ENCODE assay signal across 20 cellular contexts in the genomic region with DNA sequence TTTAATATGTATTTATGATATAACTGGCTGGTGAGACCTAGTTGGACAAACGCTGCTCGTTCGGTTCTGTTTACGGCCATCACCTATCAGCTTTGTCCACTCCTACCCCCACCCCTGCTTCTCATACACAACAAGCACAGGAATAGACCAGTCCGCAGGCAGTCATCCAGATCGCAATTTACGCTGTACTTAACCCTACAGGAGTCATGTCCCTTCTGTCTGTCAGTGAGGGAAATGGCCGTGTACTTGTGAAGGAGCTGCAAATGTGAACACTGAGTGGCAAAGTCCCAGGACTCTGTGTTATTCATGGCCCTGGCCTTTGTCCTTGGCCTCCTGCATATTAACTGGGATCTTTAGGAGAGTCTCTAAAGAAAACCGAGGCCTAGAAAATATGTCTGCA. TPM values are rescaled to one million over a fixed set of nuclear protein-coding genes. Genes with fewer than 3 reads are reported as not detected.
DNase-seq lines count a peak whose midpoint lies in the region; ATAC-seq lines count a peak whose summit lies in the region.
"Had no signal": no experiment of that assay in that cellular context is flagged by ENCODE, and none has a peak within 500 bp of the region (broad histone marks: within the 10 kb centered on the region; RNA-seq: fewer than 3 reads in every experiment).

No MANE protein-coding gene starts in this region.

- no peaks in the 10 kb centered on the region for H3K9me3 ChIP-seq in T-helper 17 cell (ENCODE audit: control insufficient read depth, low read length, poor library complexity, severe bottlenecking)
- H3K9me3 ChIP-seq in skeletal muscle tissue (ENCODE audit: control insufficient read depth in 3 of 3, low read length in 3 of 3) = no peaks in the 10 kb centered on the region
- H3K9me3 ChIP-seq: adrenal gland, breast epithelium, neutrophil had no signal

- H3K4me3 Mint-ChIP-seq in T-helper 17 cell = no peak overlapping the region
- H3K4me3 Mint-ChIP-seq: activated CD4-positive, alpha-beta T cell treated with anti-CD3 and anti-CD28 coated beads, Interleukin-2, amount 10 ng/mL, durations not matched to agents 24 days and 14 days; CD8-positive, alpha-beta memory T cell; HFFc6; stimulated activated memory B cell treated with anti-CD40 and anti-IgM and Interleukin-4, amounts not matched to agents 10 μg/mL and 1 μg/mL and 100 μg/mL, for 72 hours had no signal

- peak overlapping the region in 2 of 3 donors; percentile 34 to 52 for H3K9ac ChIP-seq in skeletal muscle tissue (ENCODE audit: low read depth in 1 of 3, low read length in 3 of 3)
- H3K9ac ChIP-seq: KMS-11 had no signal

- peak overlapping the region; percentile 36 for H3K27ac ChIP-seq in skeletal muscle tissue (ENCODE audit: low read depth, low read length)
- H3K27ac ChIP-seq: adrenal gland, breast epithelium, KMS-11, neutrophil had no signal

- peaks cover 0 to 5% (median 0%) of the 10 kb centered on the region in 3 donors for H3K36me3 ChIP-seq in skeletal muscle tissue (ENCODE audit: control insufficient read depth in 3 of 3, insufficient read depth in 3 of 3, low read length in 3 of 3)
- H3K36me3 ChIP-seq: adrenal gland, breast epithelium, neutrophil had no signal

- peaks cover 0 to 9% (median 0%) of the 10 kb centered on the region in 3 donors for H3K4me1 ChIP-seq in skeletal muscle tissue (ENCODE audit: control insufficient read depth in 3 of 3, insufficient read depth in 3 of 3, low read length in 3 of 3)
- H3K4me1 ChIP-seq: breast epithelium had no signal

- no peak for ATAC-seq in T-helper 17 cell
- ATAC-seq in GM18867 (IDR thresholded peaks at IDR 0.05; ENCODE audit: unreplicated experiment) = no peak
- ATAC-seq in HG02884 (IDR thresholded peaks at IDR 0.05; ENCODE audit: unreplicated experiment) = no peak
- ATAC-seq in HG03108 (IDR thresholded peaks at IDR 0.05; ENCODE audit: unreplicated experiment) = no peak
- ATAC-seq: stimulated activated memory B cell treated with anti-CD40 and anti-IgM and Interleukin-4, amounts not matched to agents 10 μg/mL and 1 μg/mL and 100 μg/mL, for 72 hours had no signal

- no peak overlapping the region for H3K4me3 ChIP-seq in skeletal muscle tissue (ENCODE audit: low read length in 3 of 3)
- H3K4me3 ChIP-seq: adrenal gland, breast epithelium had no signal

- DNase-seq in NCI-H146 treated with DMSO at 0.1 percent for 48 hours (lab: John Stamatoyannopoulos, UW; ENCODE audit: unreplicated experiment) = peak; percentile 66
- DNase-seq in T-helper 17 cell = no peak
- DNase-seq in kidney glomerular epithelial cell (lab: John Stamatoyannopoulos, UW) = peak; percentile 10
- DNase-seq: activated CD4-positive, alpha-beta T cell treated with anti-CD3 and anti-CD28 coated beads, Interleukin-2, amount 10 ng/mL, durations not matched to agents 24 days and 14 days; activated effector memory CD4-positive, alpha-beta T cell treated with anti-CD3 and anti-CD28 coated beads, Interleukin-2, amount 50 U/mL, for 16 hours; CD8-positive, alpha-beta memory T cell; DND-41; HFFc6; NCI-H2171; SW 1271 had no signal

- H3K27ac Mint-ChIP-seq in T-helper 17 cell = peak overlapping the region; percentile 11
- H3K27ac Mint-ChIP-seq: activated CD4-positive, alpha-beta T cell treated with anti-CD3 and anti-CD28 coated beads, Interleukin-2, amount 10 ng/mL, durations not matched to agents 24 days and 14 days; CD8-positive, alpha-beta memory T cell; HFFc6; stimulated activated memory B cell treated with anti-CD40 and anti-IgM and Interleukin-4, amounts not matched to agents 10 μg/mL and 1 μg/mL and 100 μg/mL, for 72 hours had no signal

- H3K27me3 ChIP-seq in skeletal muscle tissue (ENCODE audit: control insufficient read depth in 3 of 3, insufficient read depth in 3 of 3, low read length in 3 of 3) = no peaks in the 10 kb centered on the region
- H3K27me3 ChIP-seq: adrenal gland, breast epithelium had no signal

- H3K27me3 Mint-ChIP-seq in T-helper 17 cell = no peaks in the 10 kb centered on the region
- H3K27me3 Mint-ChIP-seq: CD8-positive, alpha-beta memory T cell; stimulated activated memory B cell treated with anti-CD40 and anti-IgM and Interleukin-4, amounts not matched to agents 10 μg/mL and 1 μg/mL and 100 μg/mL, for 72 hours had no signal

- H3K36me3 Mint-ChIP-seq in T-helper 17 cell (ENCODE audit: low read depth) = no peaks in the 10 kb centered on the region
- H3K36me3 Mint-ChIP-seq: stimulated activated memory B cell treated with anti-CD40 and anti-IgM and Interleukin-4, amounts not matched to agents 10 μg/mL and 1 μg/mL and 100 μg/mL, for 72 hours had no signal

- peaks cover 5% of the 10 kb centered on the region for H3K4me1 Mint-ChIP-seq in T-helper 17 cell

RNA-seq across cellular contexts. Expression of a gene that starts 7.3 kb away (rescaled TPM):
- total RNA-seq in T-helper 17 cell = 10 to 100 TPM; 18.2 to 18.7 TPM
- total RNA-seq in skeletal muscle tissue = 25.1 TPM

RNA-seq across cellular contexts. Expression of a gene that starts 27.2 kb away (rescaled TPM):
- total RNA-seq in T-helper 17 cell (under 1 TPM in 1 of 2 donors, not detected in 1; 0.32 TPM), skeletal muscle tissue (0.52 TPM)
- total RNA-seq: breast epithelium; CD8-positive, alpha-beta memory T cell; dermis microvascular lymphatic vessel endothelial cell had no signal

Comparison
In these comparisons a context has a peak if more than half of its experiments do, and no peak if none do; other contexts are left out.
1. DNase-seq: peak in NCI-H146 treated with DMSO at 0.1 percent for 48 hours (single experiment) and kidney glomerular epithelial cell (single experiment); none in T-helper 17 cell (0 of 3).